20 cellular contexts compared by ENCODE assay signal in the genomic region with DNA sequence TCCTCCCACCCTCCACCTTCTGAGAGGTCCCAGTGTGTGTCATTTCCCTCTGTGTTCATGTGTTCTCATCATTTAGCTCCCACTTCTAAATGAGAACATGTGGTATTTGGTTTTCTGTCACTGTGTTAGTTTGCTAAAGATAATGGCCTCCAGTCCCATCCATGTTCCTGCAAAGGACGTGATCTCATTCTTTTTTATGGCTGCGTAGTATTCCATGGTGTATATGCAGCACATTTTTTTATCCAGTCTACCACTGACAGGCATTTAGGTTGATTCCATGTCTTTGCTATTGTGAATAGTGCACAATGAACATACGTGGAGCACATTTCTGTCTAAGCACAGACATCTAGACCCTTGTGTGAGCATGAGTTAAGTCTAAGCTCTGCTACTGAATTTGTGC. TPM values are rescaled to one million over a fixed set of nuclear protein-coding genes. Genes with fewer than 3 reads are reported as not detected.
DNase-seq lines count a peak whose midpoint lies in the region; ATAC-seq, FAIRE-seq and TF ChIP-seq lines count a peak whose summit lies in the region.
"Had no signal": no experiment of that assay in that cellular context is flagged by ENCODE, and none has a peak within 500 bp of the region (broad histone marks: within the 10 kb centered on the region; RNA-seq: fewer than 3 reads in every experiment).

No MANE protein-coding gene starts in this region.

- H3K4me3 ChIP-seq in CD8-positive, alpha-beta T cell (ENCODE audit: low read depth, low read length), result peak overlapping the region; percentile 19
- H3K4me3 ChIP-seq in K562 (no peak overlapping the region), left ventricle myocardium inferior (no peak overlapping the region)

- no peaks in the 10 kb centered on the region for H4K20me1 ChIP-seq in K562 (replicated peaks; ENCODE audit: control insufficient read depth, insufficient read depth, low read length)

- CTCF ChIA-PET in activated CD8-positive, alpha-beta memory T cell treated with anti-CD3 and anti-CD28 coated beads, Interleukin-2, amount 10 ng/mL, durations not matched to agents 7 days and 5 days (lab: Charles Lee), result interaction anchor here (1.3 to 3.4 kb wide), 4 partner anchors 12 to 165 kb away, joined by 3 to 14 read pairs (median 4); no protein-coding TSS in a partner anchor
- CTCF ChIA-PET in CD8-positive, alpha-beta T cell (lab: Charles Lee), result interaction anchor here (1.4 to 2.2 kb wide), 2 partner anchors 9 to 13 kb away, joined by 3 to 14 read pairs; no protein-coding TSS in a partner anchor
- CTCF ChIA-PET in activated CD4-positive, alpha-beta memory T cell treated with anti-CD3 and anti-CD28 coated beads, Interleukin-2, amount 10 ng/mL, durations not matched to agents 7 days and 5 days (lab: Charles Lee), result interaction anchor here (1.3 to 2.4 kb wide), 3 partner anchors 14 to 112 kb away, joined by 3 to 14 read pairs (median 11); no protein-coding TSS in a partner anchor
- CTCF ChIA-PET in K562 (lab: Yijun Ruan, JAX; ENCODE audit: low intra/inter-chr PET ratio), result no interaction called here

- no TSS peak for BruUV-seq in K562 (replicated peaks; lab: Mats Ljungman, UMichigan)

- peaks cover 80% of the 10 kb centered on the region for H3K4me1 Mint-ChIP-seq in activated CD8-positive, alpha-beta memory T cell treated with anti-CD3 and anti-CD28 coated beads, Interleukin-2, amount 10 ng/mL, durations not matched to agents 7 days and 5 days
- H3K4me1 Mint-ChIP-seq in CD8-positive, alpha-beta T cell (ENCODE audit: low read depth), result peaks cover 88% of the 10 kb centered on the region
- H3K4me1 Mint-ChIP-seq in activated CD4-positive, alpha-beta memory T cell treated with anti-CD3 and anti-CD28 coated beads, Interleukin-2, amount 10 ng/mL, durations not matched to agents 7 days and 5 days, result peaks cover 83% of the 10 kb centered on the region

- no peaks in the 10 kb centered on the region for H3K27me3 ChIP-seq in CD8-positive, alpha-beta T cell (ENCODE audit: insufficient read depth, low read length)
- H3K27me3 ChIP-seq in K562 (ENCODE audit: control insufficient read depth in 2 of 2, insufficient read depth in 2 of 2, low read length in 2 of 2) (peaks cover 0 to 7% of the 10 kb centered on the region in 2 experiments; a peak in 1 of 5 replicates), left ventricle myocardium inferior (ENCODE audit: low read depth) (peaks cover 54% of the 10 kb centered on the region)

- H3K79me2 ChIP-seq in K562 (ENCODE audit: control insufficient read depth, insufficient read depth, low read length), result no peaks in the 10 kb centered on the region

- no peak for TF ChIP-seq CTCF in CD8-positive, alpha-beta T cell (IDR thresholded peaks at IDR 0.05)
- TF ChIP-seq CTCF in K562 (IDR thresholded peaks at IDR 0.05 in 2 of 3, conservative IDR thresholded peaks at IDR 0.05 in 1 of 3; ENCODE audit: insufficient read depth in 2 of 3, low read depth in 1 of 3, low read length in 3 of 3), result no peak
- TF ChIP-seq CTCF in left ventricle myocardium inferior (IDR thresholded peaks at IDR 0.05; ENCODE audit: borderline replicate concordance), result no peak

- no peak for DNase-seq in activated CD8-positive, alpha-beta memory T cell treated with anti-CD3 and anti-CD28 coated beads, Interleukin-2, amount 10 ng/mL, durations not matched to agents 7 days and 5 days
- DNase-seq in activated CD8-positive, alpha-beta memory T cell treated with anti-CD3 and anti-CD28 coated beads, Interleukin-2, amount 50 U/mL, for 4 hours, result no peak
- no peak for DNase-seq in CD8-positive, alpha-beta T cell
- DNase-seq in activated CD4-positive, alpha-beta memory T cell treated with anti-CD3 and anti-CD28 coated beads, Interleukin-2, amount 10 ng/mL, durations not matched to agents 7 days and 5 days, result no peak
- no peak for DNase-seq in K562 (ENCODE audit: extremely low read depth in 1 of 4, low spot score in 3 of 4)
- no peak for DNase-seq in OCI-M2 (lab: John Stamatoyannopoulos, UW; ENCODE audit: unreplicated experiment)
- no peak for DNase-seq in left ventricle myocardium inferior
- DNase-seq: GOT3, MM.1S, NCI-H1105, NCI-H187, NCI-H2171, NCI-H774 had no signal

- peak overlapping the region; percentile 35 for H3K27ac Mint-ChIP-seq in activated CD8-positive, alpha-beta memory T cell treated with anti-CD3 and anti-CD28 coated beads, Interleukin-2, amount 10 ng/mL, durations not matched to agents 7 days and 5 days
- H3K27ac Mint-ChIP-seq in CD8-positive, alpha-beta T cell, result peak overlapping the region; percentile 88
- H3K27ac Mint-ChIP-seq in activated CD4-positive, alpha-beta memory T cell treated with anti-CD3 and anti-CD28 coated beads, Interleukin-2, amount 10 ng/mL, durations not matched to agents 7 days and 5 days, result peak overlapping the region; percentile 22

- no peak overlapping the region for H3K4me3 Mint-ChIP-seq in activated CD8-positive, alpha-beta memory T cell treated with anti-CD3 and anti-CD28 coated beads, Interleukin-2, amount 10 ng/mL, durations not matched to agents 7 days and 5 days
- peak overlapping the region; percentile 49 for H3K4me3 Mint-ChIP-seq in CD8-positive, alpha-beta T cell
- no peak overlapping the region for H3K4me3 Mint-ChIP-seq in activated CD4-positive, alpha-beta memory T cell treated with anti-CD3 and anti-CD28 coated beads, Interleukin-2, amount 10 ng/mL, durations not matched to agents 7 days and 5 days

- POLR2A ChIA-PET in CD8-positive, alpha-beta T cell (lab: Charles Lee), result interaction anchor here (13.9 kb wide), 1 partner anchor 31 kb away, joined by 336 read pairs; the partner anchor contains the start of genes CD3D and CD3G
- POLR2A ChIA-PET in activated CD4-positive, alpha-beta memory T cell treated with anti-CD3 and anti-CD28 coated beads, Interleukin-2, amount 10 ng/mL, durations not matched to agents 7 days and 5 days (lab: Charles Lee), result no interaction called here
- POLR2A ChIA-PET in K562 (lab: Yijun Ruan, JAX), result no interaction called here

- peaks cover 79% of the 10 kb centered on the region for H3K36me3 Mint-ChIP-seq in activated CD8-positive, alpha-beta memory T cell treated with anti-CD3 and anti-CD28 coated beads, Interleukin-2, amount 10 ng/mL, durations not matched to agents 7 days and 5 days
- peaks cover 88% of the 10 kb centered on the region for H3K36me3 Mint-ChIP-seq in CD8-positive, alpha-beta T cell
- peaks cover 88% of the 10 kb centered on the region for H3K36me3 Mint-ChIP-seq in activated CD4-positive, alpha-beta memory T cell treated with anti-CD3 and anti-CD28 coated beads, Interleukin-2, amount 10 ng/mL, durations not matched to agents 7 days and 5 days (ENCODE audit: low read depth)

- no peak overlapping the region for H3K27ac ChIP-seq in CD8-positive, alpha-beta T cell (ENCODE audit: low read depth, low read length)
- H3K27ac ChIP-seq in K562 (ENCODE audit: extremely low read depth, low read depth, low read length) (no peak overlapping the region), left ventricle myocardium inferior (replicated peaks) (no peak overlapping the region)
- H3K27ac ChIP-seq: KMS-11 had no signal

- no peak overlapping the region for H3K9ac ChIP-seq in K562 (ENCODE audit: insufficient read depth in 1 of 2, low read depth in 2 of 2, low read length in 2 of 2)
- H3K9ac ChIP-seq: KMS-11 had no signal

- TF ChIP-seq RAD21 in K562 (CRISPR knock-in tag; conservative IDR thresholded peaks at IDR 0.05 in 1 of 2, IDR thresholded peaks at IDR 0.05 in 1 of 2), result no peak

- in situ Hi-C loops in K562 (cut with MboI), result no loop called here

- H3K27me3 Mint-ChIP-seq in activated CD8-positive, alpha-beta memory T cell treated with anti-CD3 and anti-CD28 coated beads, Interleukin-2, amount 10 ng/mL, durations not matched to agents 7 days and 5 days, result no peaks in the 10 kb centered on the region
- no peaks in the 10 kb centered on the region for H3K27me3 Mint-ChIP-seq in CD8-positive, alpha-beta T cell (ENCODE audit: low read depth)
- no peaks in the 10 kb centered on the region for H3K27me3 Mint-ChIP-seq in activated CD4-positive, alpha-beta memory T cell treated with anti-CD3 and anti-CD28 coated beads, Interleukin-2, amount 10 ng/mL, durations not matched to agents 7 days and 5 days

- WGBS in K562 (ENCODE audit: insufficient coverage, low coverage, missing lambda C conversion rate), result 49% methylated on average over 3 of the region's 3 CpGs

- H2AFZ ChIP-seq in K562 (ENCODE audit: low read depth, low read length), result no peak overlapping the region

- intact Hi-C loops in CD8-positive, alpha-beta T cell (cut with DNase I, micrococcal nuclease), result loop anchor here in 1 of 2 experiments (2.0 kb wide), 1 partner anchor 13 kb away; no protein-coding TSS in a partner anchor
- intact Hi-C loops in K562 (cut with micrococcal nuclease) (loop anchor here (5.0 kb wide), 1 partner anchor 37 kb away; no protein-coding TSS in a partner anchor), left ventricle myocardium inferior (cut with micrococcal nuclease) (no loop called here)

- no peak for FAIRE-seq in K562 (lab: Jason Lieb, UNC)

- ATAC-seq in activated CD8-positive, alpha-beta memory T cell treated with anti-CD3 and anti-CD28 coated beads, Interleukin-2, amount 10 ng/mL, durations not matched to agents 7 days and 5 days, result no peak
- ATAC-seq in CD8-positive, alpha-beta T cell, result no peak
- ATAC-seq in K562 (no peak), HG03280 (IDR thresholded peaks at IDR 0.05; ENCODE audit: unreplicated experiment) (no peak)
- ATAC-seq: Panc1, Right ventricle myocardium inferior had no signal

- no peak for TF ChIP-seq POLR2A in K562 (conservative IDR thresholded peaks at IDR 0.05)

- no peaks in the 10 kb centered on the region for H3K9me1 ChIP-seq in K562 (ENCODE audit: control insufficient read depth, insufficient read depth, low read length)

- peaks cover 83% of the 10 kb centered on the region for H3K4me1 ChIP-seq in CD8-positive, alpha-beta T cell (ENCODE audit: insufficient read depth, low read length)
- peaks cover 0 to 25% of the 10 kb centered on the region in 2 experiments; a peak in 4 of 5 replicates for H3K4me1 ChIP-seq in K562 (replicated peaks in 1 of 2; ENCODE audit: control insufficient read depth in 2 of 2, insufficient read depth in 2 of 2, low read length in 2 of 2)
- peaks cover 4% of the 10 kb centered on the region for H3K4me1 ChIP-seq in left ventricle myocardium inferior

- TF ChIP-seq EP300 in K562 (IDR thresholded peaks at IDR 0.05; ENCODE audit: low read length), result no peak

- no peak overlapping the region for H3K4me2 ChIP-seq in K562 (ENCODE audit: insufficient read depth, low read length)
- H3K4me2 ChIP-seq: KMS-11 had no signal

- no peaks in the 10 kb centered on the region for H3K9me3 Mint-ChIP-seq in activated CD8-positive, alpha-beta memory T cell treated with anti-CD3 and anti-CD28 coated beads, Interleukin-2, amount 10 ng/mL, durations not matched to agents 7 days and 5 days (ENCODE audit: low read depth)
- no peaks in the 10 kb centered on the region for H3K9me3 Mint-ChIP-seq in CD8-positive, alpha-beta T cell
- no peaks in the 10 kb centered on the region for H3K9me3 Mint-ChIP-seq in activated CD4-positive, alpha-beta memory T cell treated with anti-CD3 and anti-CD28 coated beads, Interleukin-2, amount 10 ng/mL, durations not matched to agents 7 days and 5 days

- H3K9me3 ChIP-seq in CD8-positive, alpha-beta T cell (ENCODE audit: low read length), result no peaks in the 10 kb centered on the region
- H3K9me3 ChIP-seq in K562 (replicated peaks; ENCODE audit: control insufficient read depth, insufficient read depth, low read depth, low read length), result no peaks in the 10 kb centered on the region
- no peaks in the 10 kb centered on the region for H3K9me3 ChIP-seq in left ventricle myocardium inferior (replicated peaks)

- peaks cover 44% of the 10 kb centered on the region for H3K36me3 ChIP-seq in CD8-positive, alpha-beta T cell (ENCODE audit: insufficient read depth, low read length)
- H3K36me3 ChIP-seq in K562 (ENCODE audit: control insufficient read depth, insufficient read depth, low read length) (no peaks in the 10 kb centered on the region), left ventricle myocardium inferior (no peaks in the 10 kb centered on the region)

RNA-seq across cellular contexts. Expression of gene CD3E, which starts 5.7 kb away (rescaled TPM):
- total RNA-seq in activated CD8-positive, alpha-beta memory T cell treated with anti-CD3 and anti-CD28 coated beads, Interleukin-2, amount 10 ng/mL, durations not matched to agents 7 days and 5 days, result 100 to 1,000 TPM; 526 to 535 TPM
- total RNA-seq in CD8-positive, alpha-beta T cell, result 100 to 1,000 TPM; 413 to 436 TPM
- 100 to 1,000 TPM; 639 to 653 TPM for total RNA-seq in activated CD4-positive, alpha-beta memory T cell treated with anti-CD3 and anti-CD28 coated beads, Interleukin-2, amount 10 ng/mL, durations not matched to agents 7 days and 5 days
- 0.25 TPM in 1 of 2 replicates, not detected in the other for total RNA-seq in K562 (2011; cell fraction: chromatin; rRNA removed; ENCODE audit: low replicate concordance)
- total RNA-seq in K562 (2011; cell fraction: nucleolus; rRNA removed), result 0.17 TPM in 1 of 2 replicates, not detected in the other
- total RNA-seq in K562 (2011; cell fraction: nucleoplasm; rRNA removed), result not detected in 2 replicates
- total RNA-seq in K562 (2014; rRNA removed) (not detected in 2 replicates), K562 (2014; rRNA removed; fragmentation: Illumina TruSeq; extraction: Trizol) (not detected in 2 replicates), K562 (2015; rRNA removed; fragmentation: Illumina TruSeq; extraction: Trizol) (0.11 TPM in 1 of 2 replicates, not detected in the other), K562 (2021) (0.62 and 1.1 TPM in 2 replicates), left ventricle myocardium inferior (0.60 TPM)
- polyA plus RNA-seq in K562 (2011; rRNA removed) (0.07 and 0.11 TPM in 2 replicates), K562 (2014; fragmentation: Illumina TruSeq; extraction: Trizol) (0.25 and 0.36 TPM in 2 replicates), K562 (2014; fragmentation: Nextera tagmentation; extraction: Ambion mirVana) (not detected), K562 (2014; rRNA removed) (0.13 TPM in 1 of 2 replicates, not detected in the other)
- polyA plus RNA-seq in K562 (2011; cell fraction: cytosol; rRNA removed), result 0.12 and 0.21 TPM in 2 replicates
- polyA plus RNA-seq in K562 (2011; cell fraction: nucleus; rRNA removed), result 0.10 TPM in 1 of 2 replicates, not detected in the other
- polyA plus RNA-seq in K562 (2012), result 0.35 and 1.8 TPM in 2 replicates
- 0.14 TPM in 1 of 2 replicates, not detected in the other for polyA minus RNA-seq in K562 (2011; rRNA and poly(A)+ RNA removed)
- polyA minus RNA-seq in K562 (2011; cell fraction: cytosol; rRNA and poly(A)+ RNA removed), result not detected in 2 replicates
- not detected in 2 replicates for polyA minus RNA-seq in K562 (2011; cell fraction: nucleus; rRNA and poly(A)+ RNA removed)
- total RNA-seq: A673, Daoy, NCI-H460 had no signal

RNA-seq across cellular contexts. Expression of gene CD3D, which starts 32.2 kb away (rescaled TPM):
- 100 to 1,000 TPM; 428 to 526 TPM for total RNA-seq in activated CD8-positive, alpha-beta memory T cell treated with anti-CD3 and anti-CD28 coated beads, Interleukin-2, amount 10 ng/mL, durations not matched to agents 7 days and 5 days
- 100 to 1,000 TPM; 244 to 265 TPM for total RNA-seq in CD8-positive, alpha-beta T cell
- 100 to 1,000 TPM; 467 to 476 TPM for total RNA-seq in activated CD4-positive, alpha-beta memory T cell treated with anti-CD3 and anti-CD28 coated beads, Interleukin-2, amount 10 ng/mL, durations not matched to agents 7 days and 5 days
- total RNA-seq in K562 (2011; cell fraction: chromatin; rRNA removed; ENCODE audit: low replicate concordance), result 24.0 and 41.4 TPM in 2 replicates
- total RNA-seq in K562 (2011; cell fraction: nucleolus; rRNA removed), result 83.6 and 106 TPM in 2 replicates
- total RNA-seq in K562 (2011; cell fraction: nucleoplasm; rRNA removed), result 52.0 and 68.0 TPM in 2 replicates
- total RNA-seq in K562 (2014; rRNA removed) (40.7 and 42.4 TPM in 2 replicates), K562 (2014; rRNA removed; fragmentation: Illumina TruSeq; extraction: Trizol) (52.4 and 54.8 TPM in 2 replicates), K562 (2015; rRNA removed; fragmentation: Illumina TruSeq; extraction: Trizol) (35.6 and 41.7 TPM in 2 replicates), K562 (2021) (34.9 and 36.2 TPM in 2 replicates), left ventricle myocardium inferior (not detected)
- polyA plus RNA-seq in K562 (2011; rRNA removed) (238 and 241 TPM in 2 replicates), K562 (2014; fragmentation: Illumina TruSeq; extraction: Trizol) (67.1 and 75.5 TPM in 2 replicates), K562 (2014; fragmentation: Nextera tagmentation; extraction: Ambion mirVana) (100 to 1,000 TPM; 139 to 145 TPM), K562 (2014; rRNA removed) (69.6 and 76.7 TPM in 2 replicates)
- 162 and 272 TPM in 2 replicates for polyA plus RNA-seq in K562 (2011; cell fraction: cytosol; rRNA removed)
- polyA plus RNA-seq in K562 (2011; cell fraction: nucleus; rRNA removed), result 58.9 and 86.8 TPM in 2 replicates
- 54.3 and 176 TPM in 2 replicates for polyA plus RNA-seq in K562 (2012)
- 107 and 117 TPM in 2 replicates for polyA minus RNA-seq in K562 (2011; rRNA and poly(A)+ RNA removed)
- 29.9 and 30.2 TPM in 2 replicates for polyA minus RNA-seq in K562 (2011; cell fraction: cytosol; rRNA and poly(A)+ RNA removed)
- polyA minus RNA-seq in K562 (2011; cell fraction: nucleus; rRNA and poly(A)+ RNA removed), result 9.8 and 24.3 TPM in 2 replicates
- total RNA-seq: A673, NCI-H460, Right ventricle myocardium inferior had no signal

RNA-seq across cellular contexts. Expression of gene CD3G, which starts 33.9 kb away (rescaled TPM):
- total RNA-seq in activated CD8-positive, alpha-beta memory T cell treated with anti-CD3 and anti-CD28 coated beads, Interleukin-2, amount 10 ng/mL, durations not matched to agents 7 days and 5 days, result 100 to 1,000 TPM; 192 to 218 TPM
- total RNA-seq in CD8-positive, alpha-beta T cell, result 10 to 100 TPM; 88.8 to 98.6 TPM
- total RNA-seq in activated CD4-positive, alpha-beta memory T cell treated with anti-CD3 and anti-CD28 coated beads, Interleukin-2, amount 10 ng/mL, durations not matched to agents 7 days and 5 days, result 100 to 1,000 TPM; 223 to 225 TPM
- 1.1 and 1.3 TPM in 2 replicates for total RNA-seq in K562 (2011; cell fraction: chromatin; rRNA removed; ENCODE audit: low replicate concordance)
- 0.53 and 0.67 TPM in 2 replicates for total RNA-seq in K562 (2011; cell fraction: nucleolus; rRNA removed)
- 0.51 and 1.1 TPM in 2 replicates for total RNA-seq in K562 (2011; cell fraction: nucleoplasm; rRNA removed)
- total RNA-seq in K562 (2014; rRNA removed) (0.36 and 0.37 TPM in 2 replicates), K562 (2014; rRNA removed; fragmentation: Illumina TruSeq; extraction: Trizol) (0.19 and 0.47 TPM in 2 replicates), K562 (2015; rRNA removed; fragmentation: Illumina TruSeq; extraction: Trizol) (0.47 and 0.49 TPM in 2 replicates), K562 (2021) (0.55 and 0.60 TPM in 2 replicates), left ventricle myocardium inferior (0.16 TPM)
- polyA plus RNA-seq in K562 (2011; rRNA removed) (1.6 and 1.7 TPM in 2 replicates), K562 (2014; fragmentation: Illumina TruSeq; extraction: Trizol) (0.30 and 0.79 TPM in 2 replicates), K562 (2014; fragmentation: Nextera tagmentation; extraction: Ambion mirVana) (under 1 TPM; 0.60 to 0.83 TPM), K562 (2014; rRNA removed) (0.24 and 0.33 TPM in 2 replicates)
- 0.78 and 1.0 TPM in 2 replicates for polyA plus RNA-seq in K562 (2011; cell fraction: cytosol; rRNA removed)
- polyA plus RNA-seq in K562 (2011; cell fraction: nucleus; rRNA removed), result 0.34 and 0.82 TPM in 2 replicates
- polyA plus RNA-seq in K562 (2012), result 0.47 and 1.6 TPM in 2 replicates
- 2.8 and 23.2 TPM in 2 replicates for polyA minus RNA-seq in K562 (2011; rRNA and poly(A)+ RNA removed)
- 1.2 TPM in 2 replicates for polyA minus RNA-seq in K562 (2011; cell fraction: cytosol; rRNA and poly(A)+ RNA removed)
- 0.13 and 0.78 TPM in 2 replicates for polyA minus RNA-seq in K562 (2011; cell fraction: nucleus; rRNA and poly(A)+ RNA removed)
- total RNA-seq: A673, Daoy, NCI-H460 had no signal

RNA-seq across cellular contexts. Expression of gene MPZL2, which starts 46.2 kb away (rescaled TPM):
- 1 to 10 TPM; 3.0 to 3.2 TPM for total RNA-seq in activated CD8-positive, alpha-beta memory T cell treated with anti-CD3 and anti-CD28 coated beads, Interleukin-2, amount 10 ng/mL, durations not matched to agents 7 days and 5 days
- 1 to 10 TPM; 1.2 to 1.4 TPM for total RNA-seq in CD8-positive, alpha-beta T cell
- 1 to 10 TPM; 3.8 to 5.3 TPM for total RNA-seq in activated CD4-positive, alpha-beta memory T cell treated with anti-CD3 and anti-CD28 coated beads, Interleukin-2, amount 10 ng/mL, durations not matched to agents 7 days and 5 days
- not detected in 2 replicates for total RNA-seq in K562 (2011; cell fraction: chromatin; rRNA removed; ENCODE audit: low replicate concordance)
- total RNA-seq in K562 (2011; cell fraction: nucleolus; rRNA removed), result not detected in 2 replicates
- total RNA-seq in K562 (2011; cell fraction: nucleoplasm; rRNA removed), result not detected in 2 replicates
- total RNA-seq in K562 (2014; rRNA removed) (0.08 TPM in 1 of 2 replicates, not detected in the other), K562 (2014; rRNA removed; fragmentation: Illumina TruSeq; extraction: Trizol) (0.16 TPM in 1 of 2 replicates, not detected in the other), K562 (2015; rRNA removed; fragmentation: Illumina TruSeq; extraction: Trizol) (0.18 and 0.19 TPM in 2 replicates), K562 (2021) (0.09 and 0.29 TPM in 2 replicates), left ventricle myocardium inferior (13.4 TPM)
- polyA plus RNA-seq in K562 (2011; rRNA removed) (0.17 and 0.38 TPM in 2 replicates), K562 (2014; fragmentation: Illumina TruSeq; extraction: Trizol) (0.27 and 0.32 TPM in 2 replicates), K562 (2014; fragmentation: Nextera tagmentation; extraction: Ambion mirVana) (under 1 TPM; 0.14 to 0.28 TPM), K562 (2014; rRNA removed) (0.16 and 0.21 TPM in 2 replicates)
- 0.07 and 0.38 TPM in 2 replicates for polyA plus RNA-seq in K562 (2011; cell fraction: cytosol; rRNA removed)
- 0.50 and 0.69 TPM in 2 replicates for polyA plus RNA-seq in K562 (2011; cell fraction: nucleus; rRNA removed)
- 0.23 and 0.28 TPM in 2 replicates for polyA plus RNA-seq in K562 (2012)
- 0.07 and 0.60 TPM in 2 replicates for polyA minus RNA-seq in K562 (2011; rRNA and poly(A)+ RNA removed)
- polyA minus RNA-seq in K562 (2011; cell fraction: cytosol; rRNA and poly(A)+ RNA removed), result not detected in 2 replicates
- polyA minus RNA-seq in K562 (2011; cell fraction: nucleus; rRNA and poly(A)+ RNA removed), result 0.56 TPM in 1 of 2 replicates, not detected in the other
- total RNA-seq: A673 had no signal

RNA-seq across cellular contexts. Expression of gene UBE4A, which starts 49.1 kb away (rescaled TPM):
- 10 to 100 TPM; 43.4 to 47.8 TPM for total RNA-seq in activated CD8-positive, alpha-beta memory T cell treated with anti-CD3 and anti-CD28 coated beads, Interleukin-2, amount 10 ng/mL, durations not matched to agents 7 days and 5 days
- 10 to 100 TPM; 53.7 to 57.5 TPM for total RNA-seq in CD8-positive, alpha-beta T cell
- 10 to 100 TPM; 42.1 to 44.1 TPM for total RNA-seq in activated CD4-positive, alpha-beta memory T cell treated with anti-CD3 and anti-CD28 coated beads, Interleukin-2, amount 10 ng/mL, durations not matched to agents 7 days and 5 days
- total RNA-seq in K562 (2011; cell fraction: chromatin; rRNA removed; ENCODE audit: low replicate concordance), result 31.9 and 53.7 TPM in 2 replicates
- 23.5 and 25.8 TPM in 2 replicates for total RNA-seq in K562 (2011; cell fraction: nucleolus; rRNA removed)
- 45.1 and 82.0 TPM in 2 replicates for total RNA-seq in K562 (2011; cell fraction: nucleoplasm; rRNA removed)
- total RNA-seq in K562 (2014; rRNA removed) (26.8 and 32.4 TPM in 2 replicates), K562 (2014; rRNA removed; fragmentation: Illumina TruSeq; extraction: Trizol) (44.8 and 50.6 TPM in 2 replicates), K562 (2015; rRNA removed; fragmentation: Illumina TruSeq; extraction: Trizol) (41.8 and 45.2 TPM in 2 replicates), K562 (2021) (33.6 and 37.0 TPM in 2 replicates), left ventricle myocardium inferior (32.6 TPM)
- polyA plus RNA-seq in K562 (2011; rRNA removed) (22.9 and 23.9 TPM in 2 replicates), K562 (2014; fragmentation: Illumina TruSeq; extraction: Trizol) (29.2 and 32.8 TPM in 2 replicates), K562 (2014; fragmentation: Nextera tagmentation; extraction: Ambion mirVana) (10 to 100 TPM; 13.5 to 17.1 TPM), K562 (2014; rRNA removed) (17.8 and 18.0 TPM in 2 replicates)
- 12.4 and 17.6 TPM in 2 replicates for polyA plus RNA-seq in K562 (2011; cell fraction: cytosol; rRNA removed)
- 54.3 and 63.0 TPM in 2 replicates for polyA plus RNA-seq in K562 (2011; cell fraction: nucleus; rRNA removed)
- polyA plus RNA-seq in K562 (2012), result 19.3 and 19.9 TPM in 2 replicates
- 47.1 and 48.0 TPM in 2 replicates for polyA minus RNA-seq in K562 (2011; rRNA and poly(A)+ RNA removed)
- 28.5 and 37.0 TPM in 2 replicates for polyA minus RNA-seq in K562 (2011; cell fraction: cytosol; rRNA and poly(A)+ RNA removed)
- 12.4 and 25.8 TPM in 2 replicates for polyA minus RNA-seq in K562 (2011; cell fraction: nucleus; rRNA and poly(A)+ RNA removed)

Comparison
In these comparisons a context has a peak if more than half of its experiments do, and no peak if none do; other contexts are left out.
1. H3K27ac Mint-ChIP-seq: peak in every context shown above with its lines; median percentile 88 in CD8-positive, alpha-beta T cell; 35 in activated CD8-positive, alpha-beta memory T cell treated with anti-CD3 and anti-CD28 coated beads, Interleukin-2, amount 10 ng/mL, durations not matched to agents 7 days and 5 days; 22 in activated CD4-positive, alpha-beta memory T cell treated with anti-CD3 and anti-CD28 coated beads, Interleukin-2, amount 10 ng/mL, durations not matched to agents 7 days and 5 days.
2. RNA of gene CD3E, which starts 5.7 kb away (total RNA-seq): 639 to 653 TPM in activated CD4-positive, alpha-beta memory T cell treated with anti-CD3 and anti-CD28 coated beads, Interleukin-2, amount 10 ng/mL, durations not matched to agents 7 days and 5 days, 526 to 535 TPM in activated CD8-positive, alpha-beta memory T cell treated with anti-CD3 and anti-CD28 coated beads, Interleukin-2, amount 10 ng/mL, durations not matched to agents 7 days and 5 days and 413 to 436 TPM in CD8-positive, alpha-beta T cell; 0.60 TPM in left ventricle myocardium inferior (single experiment) and 0.11 to 1.1 TPM in K562; every median in the first group is over 100 times any median in the second.
3. RNA of gene CD3D, which starts 32.2 kb away (total RNA-seq): 428 to 526 TPM in activated CD8-positive, alpha-beta memory T cell treated with anti-CD3 and anti-CD28 coated beads, Interleukin-2, amount 10 ng/mL, durations not matched to agents 7 days and 5 days, 467 to 476 TPM in activated CD4-positive, alpha-beta memory T cell treated with anti-CD3 and anti-CD28 coated beads, Interleukin-2, amount 10 ng/mL, durations not matched to agents 7 days and 5 days, 244 to 265 TPM in CD8-positive, alpha-beta T cell and 24.0 to 106 TPM in K562; not detected in left ventricle myocardium inferior (single experiment); every median in the first group is over 10 times any median in the second.
4. RNA of gene CD3G, which starts 33.9 kb away (total RNA-seq): 223 to 225 TPM in activated CD4-positive, alpha-beta memory T cell treated with anti-CD3 and anti-CD28 coated beads, Interleukin-2, amount 10 ng/mL, durations not matched to agents 7 days and 5 days, 192 to 218 TPM in activated CD8-positive, alpha-beta memory T cell treated with anti-CD3 and anti-CD28 coated beads, Interleukin-2, amount 10 ng/mL, durations not matched to agents 7 days and 5 days and 88.8 to 98.6 TPM in CD8-positive, alpha-beta T cell; 0.19 to 1.3 TPM in K562 and 0.16 TPM in left ventricle myocardium inferior (single experiment); every median in the first group is over 10 times any median in the second.